8 cellular contexts compared by ENCODE assay signal in genomic region chr2:19361325-19361990, GRCh38. TPM values are rescaled to one million over a fixed set of nuclear protein-coding genes. Genes with fewer than 3 reads are reported as not detected.
DNase-seq lines count a peak whose midpoint lies in the region; ATAC-seq, FAIRE-seq and TF ChIP-seq lines count a peak whose summit lies in the region.

No MANE protein-coding gene starts in this region.

- no peak for TF ChIP-seq POLR2A in GM12878 (IDR thresholded peaks at IDR 0.05; ENCODE audit: low read depth, low read length)
- no peak for TF ChIP-seq POLR2A in stomach (IDR thresholded peaks at IDR 0.05)

- DNase-seq in HFFc6 (no peak), GM12878 (ENCODE audit: low read depth, low spot score) (no peak), left colon (peak in 1 of 2 donors; percentile 55), stomach (no peak), NCI-H510A treated with DMSO at 0.1 percent for 48 hours (lab: John Stamatoyannopoulos, UW) (no peak)
- no peak for DNase-seq in stimulated activated CD4-positive, alpha-beta T cell treated with anti-CD3 and anti-CD28 coated beads, Interleukin-2, amount 100 ng/mL, for 48 hours

- TF ChIP-seq EP300 in GM12878 (IDR thresholded peaks at IDR 0.05; ENCODE audit: borderline replicate concordance in 1 of 2, control insufficient read depth in 1 of 2, low read depth in 2 of 2, low read length in 2 of 2) (no peak), stomach (IDR thresholded peaks at IDR 0.05) (no peak)

- H3K27ac ChIP-seq in GM12878 (ENCODE audit: control insufficient read depth, insufficient read depth) (no peak overlapping the region), stomach (peak overlapping the region; percentile 6 to 67 (median 54))

- TF ChIP-seq CTCF in HFFc6 (IDR thresholded peaks at IDR 0.05) (no peak), GM12878 (IDR thresholded peaks at IDR 0.05 in 2 of 3, conservative IDR thresholded peaks at IDR 0.05 in 1 of 3; ENCODE audit: control insufficient read depth in 2 of 3, extremely low read depth in 1 of 3, insufficient read depth in 1 of 3, low read depth in 3 of 3, low read length in 3 of 3) (no peak), stomach (IDR thresholded peaks at IDR 0.05) (no peak)

- H3K9ac ChIP-seq in GM12878 (ENCODE audit: control insufficient read depth, insufficient read depth, low read length), result no peak overlapping the region

- SMC1A ChIA-PET in GM12878 (lab: Charles Lee; ENCODE audit: uncharacterized antibody, unreplicated experiment), result interaction anchor here (1.5 kb wide), 1 partner anchor 14 kb away, joined by 3 read pairs; no protein-coding TSS in a partner anchor

- peaks cover 9% of the 10 kb centered on the region for H3K27me3 Mint-ChIP-seq in HFFc6 (ENCODE audit: insufficient read depth)

- in situ Hi-C loops in GM12878 (cut with MboI), result loop anchor here (10.0 kb wide), 1 partner anchor 837 kb away; no protein-coding TSS in a partner anchor

- RAD21 ChIA-PET in GM12878 (lab: Charles Lee; ENCODE audit: unreplicated experiment), result no interaction called here

- peak overlapping the region; percentile 93 for H3K4me3 Mint-ChIP-seq in HFFc6

- H3K4me1 ChIP-seq in GM12878 (ENCODE audit: control insufficient read depth, insufficient read depth, low read length) (peaks cover 6% of the 10 kb centered on the region; the same call in 1 of the 2 replicates), stomach (peaks cover 32 to 61% (median 51%) of the 10 kb centered on the region in 4 donors)

- FAIRE-seq in GM12878 (lab: Jason Lieb, UNC), result no peak

- peak overlapping the region; percentile 75; the same call in 1 of the 2 replicates for H3K27ac Mint-ChIP-seq in HFFc6

- no peak for TF ChIP-seq RAD21 in GM12878 (IDR thresholded peaks at IDR 0.05; ENCODE audit: insufficient read depth, low read depth, low read length)

- H3K36me3 ChIP-seq in GM12878 (ENCODE audit: control insufficient read depth in 2 of 2, insufficient read depth in 2 of 2, low read length in 1 of 2) (no peaks in the 10 kb centered on the region), stomach (no peaks in the 10 kb centered on the region)

- H3K36me3 Mint-ChIP-seq in HFFc6 (ENCODE audit: low read depth), result peaks cover 7% of the 10 kb centered on the region; the same call in 1 of the 2 replicates

- BruUV-seq in GM12878 (replicated peaks; lab: Mats Ljungman, UMichigan), result no TSS peak

- CTCF ChIA-PET in GM12878 (lab: Yijun Ruan, JAX), result no interaction called here

- ATAC-seq in GM12878 (peak; percentile 40), left colon (peak; percentile 46), HG03520 (IDR thresholded peaks at IDR 0.05; ENCODE audit: unreplicated experiment) (no peak), GM18520 (IDR thresholded peaks at IDR 0.05; ENCODE audit: unreplicated experiment) (no peak)

- H3K9me3 ChIP-seq in GM12878 (replicated peaks; ENCODE audit: control insufficient read depth, insufficient read depth, low read length) (no peaks in the 10 kb centered on the region), stomach (no peaks in the 10 kb centered on the region)

- peak overlapping the region; percentile 81 for H3K4me2 ChIP-seq in GM12878 (ENCODE audit: control insufficient read depth, insufficient read depth)

- no peaks in the 10 kb centered on the region for H3K9me3 Mint-ChIP-seq in HFFc6

- H3K4me1 Mint-ChIP-seq in HFFc6 (ENCODE audit: low read depth), result peaks cover 29% of the 10 kb centered on the region

- no peaks in the 10 kb centered on the region for H3K79me2 ChIP-seq in GM12878 (ENCODE audit: control insufficient read depth, insufficient read depth, low read length)

- H3K27me3 ChIP-seq in GM12878 (replicated peaks in 1 of 2; ENCODE audit: control insufficient read depth in 2 of 2, insufficient read depth in 2 of 2, low read length in 1 of 2), result peaks cover 27 to 59% of the 10 kb centered on the region in 2 experiments
- peaks cover 0 to 75% (median 46%) of the 10 kb centered on the region in 3 donors for H3K27me3 ChIP-seq in stomach

- H3K4me3 ChIP-seq in GM12878, result peak overlapping the region; percentile 64; the same call in 1 of the 2 replicates
- peak overlapping the region; percentile 49 to 60 (median 56) for H3K4me3 ChIP-seq in stomach

- intact Hi-C loops in GM12878 (cut with micrococcal nuclease; ENCODE audit: unreplicated experiment), result loop anchor here (5.0 kb wide), 2 partner anchors 501 to 839 kb away; no protein-coding TSS in a partner anchor
- intact Hi-C loops in left colon (cut with DNase I, micrococcal nuclease), result loop anchor here (10.0 kb wide), 3 partner anchors 503 to 837 kb away; no protein-coding TSS in a partner anchor
- intact Hi-C loops in stomach (cut with DNase I; ENCODE audit: low total_unique reads), result loop anchor here (10.0 kb wide), 1 partner anchor 837 kb away; no protein-coding TSS in a partner anchor

- 14% methylated on average over 51 of the region's 51 CpGs for WGBS in GM12878 (ENCODE audit: insufficient coverage, insufficient replicate concordance, low lambda C conversion rate, missing lambda C conversion rate)
- 6 to 39% (median 11%) methylated on average over 32 to 51 of the region's 51 CpGs for WGBS in stomach, 5 donors

- POLR2A ChIA-PET in GM12878 (lab: Charles Lee), result no interaction called here

- no peaks in the 10 kb centered on the region for H4K20me1 ChIP-seq in GM12878 (ENCODE audit: control insufficient read depth, insufficient read depth)

- H2AFZ ChIP-seq in GM12878 (ENCODE audit: control insufficient read depth, low read depth, low read length), result peak overlapping the region; percentile 51

TF ChIP-seq in GM12878, 131 proteins besides CTCF, POLR2A, EP300 and RAD21:
- no peak for TF ChIP-seq HCFC1 (IDR thresholded peaks at IDR 0.05; ENCODE audit: low read length)
- TF ChIP-seq E4F1 (IDR thresholded peaks at IDR 0.05; ENCODE audit: borderline replicate concordance, partially characterized antibody), result no peak
- TF ChIP-seq IKZF2 (IDR thresholded peaks at IDR 0.05), result no peak

RNA-seq across cellular contexts. Expression of gene OSR1, which starts 3.0 kb away (rescaled TPM):
- 10 to 100 TPM in 4 of 6 experiments, 1 to 10 TPM in 2; 5.4 to 11.9 (median 11.1) TPM for total RNA-seq in HFFc6 (2021; fragmentation: NEBNext Ultra II Directional; extraction: Animal tissue kit (Norgen Biotek cat#: 25700))
- not detected in 2 replicates for total RNA-seq in GM12878 (2013; cell fraction: nucleolus; rRNA removed)
- not detected in 2 replicates for total RNA-seq in GM12878 (2014; rRNA removed)
- not detected in 2 replicates for total RNA-seq in GM12878 (2014; rRNA removed; fragmentation: Illumina TruSeq; extraction: Trizol)
- not detected in 2 replicates for total RNA-seq in GM12878 (2021)
- polyA plus RNA-seq in GM12878 (2011; ENCODE audit: low read depth), result not detected
- not detected in 2 replicates for polyA plus RNA-seq in GM12878 (2011; rRNA removed)
- polyA plus RNA-seq in GM12878 (2011; cell fraction: cytosol; rRNA removed), result not detected in 2 replicates
- 0.03 and 0.07 TPM in 2 replicates for polyA plus RNA-seq in GM12878 (2011; cell fraction: nucleus; rRNA removed)
- not detected in 2 replicates for polyA plus RNA-seq in GM12878 (2012)
- polyA plus RNA-seq in GM12878 (2014; fragmentation: Illumina TruSeq; extraction: Trizol), result not detected in 2 replicates
- polyA plus RNA-seq in GM12878 (2014; fragmentation: Nextera tagmentation; extraction: Ambion mirVana), result not detected
- polyA plus RNA-seq in GM12878 (2014; rRNA removed), result 0.03 TPM in 1 of 2 replicates, not detected in the other
- not detected for polyA plus RNA-seq in GM12878 (2016; fragmentation: Nextera tagmentation; extraction: Ambion mirVana)
- not detected in 2 replicates for polyA minus RNA-seq in GM12878 (2011; rRNA and poly(A)+ RNA removed)
- not detected in 2 replicates for polyA minus RNA-seq in GM12878 (2011; cell fraction: cytosol; rRNA and poly(A)+ RNA removed)
- not detected in 2 replicates for polyA minus RNA-seq in GM12878 (2011; cell fraction: nucleus; rRNA and poly(A)+ RNA removed)
- 1 to 10 TPM; 1.3 to 4.1 TPM for total RNA-seq in left colon
- 10 to 100 TPM in 2 of 5 donors, 1 to 10 TPM in 3; 1.2 to 39.4 (median 6.2) TPM for total RNA-seq in stomach
- 1 to 10 TPM; 3.6 to 7.0 (median 5.5) TPM for polyA plus RNA-seq in stomach

Comparison
In these comparisons a context has a peak if more than half of its experiments do, and no peak if none do; other contexts are left out.
1. ATAC-seq: peak in GM12878 (single experiment) and left colon (single experiment); none in HG03520 (single experiment) and GM18520 (single experiment).